ENCODE assay signal across 20 cellular contexts in genomic region chr1:246613131-246613758, GRCh38. TPM values are rescaled to one million over a fixed set of nuclear protein-coding genes. Genes with fewer than 3 reads are reported as not detected.
A peak's percentile ranks its signal among the peaks of the same experiment; 100 is the strongest.
DNase-seq lines count a peak whose midpoint lies in the region; ATAC-seq and TF ChIP-seq lines count a peak whose summit lies in the region.
"Had no signal": no experiment of that assay in that cellular context is flagged by ENCODE, and none has a peak within 500 bp of the region (broad histone marks: within the 10 kb centered on the region; RNA-seq: fewer than 3 reads in every experiment).

No MANE protein-coding gene starts in this region.

- H3K27ac Mint-ChIP-seq in activated naive CD4-positive, alpha-beta T cell treated with anti-CD3 and anti-CD28 coated beads for 36 hours: peak overlapping the region; percentile 53
- H3K27ac Mint-ChIP-seq in activated naive CD4-positive, alpha-beta T cell treated with anti-CD3 and anti-CD28 coated beads, Interleukin-2, amount 10 ng/mL, durations not matched to agents 7 days and 5 days: no peak overlapping the region
- no peak overlapping the region for H3K27ac Mint-ChIP-seq in activated T-helper 2 cell treated with anti-CD3 and anti-CD28 coated beads, Interferon-gamma antibody, Interleukin-2, Interleukin-4, amounts not matched to agents 10 μg/mL and 5 μg/mL and 100 μg/mL, durations not matched to agents 14 hours and 24 hours and 36 hours
- H3K27ac Mint-ChIP-seq: IgD-negative memory B cell had no signal

- no peak for ATAC-seq in HG02840 (IDR thresholded peaks at IDR 0.05; ENCODE audit: low FRiP score, unreplicated experiment)
- ATAC-seq: PC-3 had no signal

- no peaks in the 10 kb centered on the region for H3K9me3 Mint-ChIP-seq in activated naive CD4-positive, alpha-beta T cell treated with anti-CD3 and anti-CD28 coated beads for 36 hours
- H3K9me3 Mint-ChIP-seq in activated naive CD4-positive, alpha-beta T cell treated with anti-CD3 and anti-CD28 coated beads, Interleukin-2, amount 10 ng/mL, durations not matched to agents 7 days and 5 days: no peaks in the 10 kb centered on the region
- no peaks in the 10 kb centered on the region for H3K9me3 Mint-ChIP-seq in activated T-helper 2 cell treated with anti-CD3 and anti-CD28 coated beads, Interferon-gamma antibody, Interleukin-2, Interleukin-4, amounts not matched to agents 10 μg/mL and 5 μg/mL and 100 μg/mL, durations not matched to agents 14 hours and 24 hours and 36 hours
- H3K9me3 Mint-ChIP-seq: IgD-negative memory B cell had no signal

- DNase-seq in activated naive CD4-positive, alpha-beta T cell treated with anti-CD3 and anti-CD28 coated beads for 36 hours: no peak
- DNase-seq in activated naive CD4-positive, alpha-beta T cell treated with anti-CD3 and anti-CD28 coated beads, Interleukin-2, amount 10 ng/mL, durations not matched to agents 7 days and 5 days: no peak
- no peak for DNase-seq in SK-N-MC (ENCODE audit: low read depth, low spot score)
- DNase-seq in epithelial cell of esophagus (ENCODE audit: low read depth): peak; percentile 45
- DNase-seq in renal cortical epithelial cell (ENCODE audit: low read depth): peak; percentile 57
- no peak for DNase-seq in middle frontal gyrus (ENCODE audit: extremely low spot score, low spot score)
- DNase-seq in activated T-helper 2 cell treated with anti-CD3 and anti-CD28 coated beads, Interferon-gamma antibody, Interleukin-2, Interleukin-4, amounts not matched to agents 10 μg/mL and 5 μg/mL and 100 μg/mL, durations not matched to agents 14 hours and 24 hours and 36 hours (ENCODE audit: low spot score): no peak
- DNase-seq: activated T-cell treated with anti-CD3 and anti-CD28 coated beads, Interleukin-2, amount 50 U/mL, for 1 hour; amygdala; H7; NCI-H187; NCI-H2227 treated with DMSO at 0.1 percent for 48 hours; PC-3; stimulated activated CD4-positive, alpha-beta T cell treated with anti-CD3 and anti-CD28 coated beads, Interleukin-4, amount 100 ng/mL, for 24 hours; substantia nigra; uterus had no signal

- peaks cover 7% of the 10 kb centered on the region for H3K36me3 Mint-ChIP-seq in activated naive CD4-positive, alpha-beta T cell treated with anti-CD3 and anti-CD28 coated beads for 36 hours (ENCODE audit: low read depth)
- peaks cover 18% of the 10 kb centered on the region for H3K36me3 Mint-ChIP-seq in activated naive CD4-positive, alpha-beta T cell treated with anti-CD3 and anti-CD28 coated beads, Interleukin-2, amount 10 ng/mL, durations not matched to agents 7 days and 5 days
- no peaks in the 10 kb centered on the region for H3K36me3 Mint-ChIP-seq in activated T-helper 2 cell treated with anti-CD3 and anti-CD28 coated beads, Interferon-gamma antibody, Interleukin-2, Interleukin-4, amounts not matched to agents 10 μg/mL and 5 μg/mL and 100 μg/mL, durations not matched to agents 14 hours and 24 hours and 36 hours (ENCODE audit: low read depth)
- H3K36me3 Mint-ChIP-seq: IgD-negative memory B cell had no signal

- peaks cover 47% of the 10 kb centered on the region for H3K4me1 Mint-ChIP-seq in activated naive CD4-positive, alpha-beta T cell treated with anti-CD3 and anti-CD28 coated beads for 36 hours (ENCODE audit: low read depth)
- H3K4me1 Mint-ChIP-seq in activated naive CD4-positive, alpha-beta T cell treated with anti-CD3 and anti-CD28 coated beads, Interleukin-2, amount 10 ng/mL, durations not matched to agents 7 days and 5 days: peaks cover 30% of the 10 kb centered on the region
- H3K4me1 Mint-ChIP-seq in activated T-helper 2 cell treated with anti-CD3 and anti-CD28 coated beads, Interferon-gamma antibody, Interleukin-2, Interleukin-4, amounts not matched to agents 10 μg/mL and 5 μg/mL and 100 μg/mL, durations not matched to agents 14 hours and 24 hours and 36 hours (ENCODE audit: low read depth): peaks cover 9% of the 10 kb centered on the region

- intact Hi-C loops in activated naive CD4-positive, alpha-beta T cell treated with anti-CD3 and anti-CD28 coated beads for 36 hours (cut with micrococcal nuclease): no loop called here
- intact Hi-C loops in activated T-helper 2 cell treated with anti-CD3 and anti-CD28 coated beads, Interferon-gamma antibody, Interleukin-2, Interleukin-4, amounts not matched to agents 10 μg/mL and 5 μg/mL and 100 μg/mL, durations not matched to agents 14 hours and 24 hours and 36 hours (cut with micrococcal nuclease): no loop called here

- H3K9ac ChIP-seq in SK-N-MC (ENCODE audit: insufficient read length): no peak overlapping the region
- H3K9ac ChIP-seq: parathyroid adenoma had no signal

- TF ChIP-seq CTCF in epithelial cell of esophagus (IDR thresholded peaks at IDR 0.05; ENCODE audit: insufficient read depth, low read depth, low read length, missing control alignments): no peak

- H3K36me3 ChIP-seq in SK-N-MC (ENCODE audit: insufficient read depth, low read length): no peaks in the 10 kb centered on the region
- H3K36me3 ChIP-seq: uterus had no signal

- H3K4me3 Mint-ChIP-seq in activated naive CD4-positive, alpha-beta T cell treated with anti-CD3 and anti-CD28 coated beads for 36 hours: no peak overlapping the region
- no peak overlapping the region for H3K4me3 Mint-ChIP-seq in activated naive CD4-positive, alpha-beta T cell treated with anti-CD3 and anti-CD28 coated beads, Interleukin-2, amount 10 ng/mL, durations not matched to agents 7 days and 5 days
- H3K4me3 Mint-ChIP-seq in activated T-helper 2 cell treated with anti-CD3 and anti-CD28 coated beads, Interferon-gamma antibody, Interleukin-2, Interleukin-4, amounts not matched to agents 10 μg/mL and 5 μg/mL and 100 μg/mL, durations not matched to agents 14 hours and 24 hours and 36 hours (ENCODE audit: low read depth): no peak overlapping the region
- H3K4me3 Mint-ChIP-seq: IgD-negative memory B cell had no signal

- H3K27me3 Mint-ChIP-seq in activated naive CD4-positive, alpha-beta T cell treated with anti-CD3 and anti-CD28 coated beads for 36 hours (ENCODE audit: low read depth): no peaks in the 10 kb centered on the region
- H3K27me3 Mint-ChIP-seq in activated naive CD4-positive, alpha-beta T cell treated with anti-CD3 and anti-CD28 coated beads, Interleukin-2, amount 10 ng/mL, durations not matched to agents 7 days and 5 days: no peaks in the 10 kb centered on the region
- no peaks in the 10 kb centered on the region for H3K27me3 Mint-ChIP-seq in activated T-helper 2 cell treated with anti-CD3 and anti-CD28 coated beads, Interferon-gamma antibody, Interleukin-2, Interleukin-4, amounts not matched to agents 10 μg/mL and 5 μg/mL and 100 μg/mL, durations not matched to agents 14 hours and 24 hours and 36 hours (ENCODE audit: low read depth)
- H3K27me3 Mint-ChIP-seq: IgD-negative memory B cell had no signal

- peak overlapping the region; percentile 84 for H3K27ac ChIP-seq in SK-N-MC
- H3K27ac ChIP-seq: HL-60, parathyroid adenoma, uterus had no signal

- no peaks in the 10 kb centered on the region for H3K9me3 ChIP-seq in SK-N-MC (ENCODE audit: low read depth, low read length)
- H3K9me3 ChIP-seq: uterus had no signal

- H3K4me3 ChIP-seq in SK-N-MC: no peak overlapping the region
- H3K4me3 ChIP-seq in epithelial cell of esophagus (ENCODE audit: low read length): no peak overlapping the region
- H3K4me3 ChIP-seq: uterus had no signal

- CTCF ChIA-PET in activated naive CD4-positive, alpha-beta T cell treated with anti-CD3 and anti-CD28 coated beads for 36 hours (lab: Charles Lee): interaction anchor here (1.0 to 1.8 kb wide), 3 partner anchors 11 to 43 kb away, joined by 3 to 5 read pairs (median 5); no protein-coding TSS in a partner anchor
- CTCF ChIA-PET in activated naive CD4-positive, alpha-beta T cell treated with anti-CD3 and anti-CD28 coated beads, Interleukin-2, amount 10 ng/mL, durations not matched to agents 7 days and 5 days (lab: Charles Lee): no interaction called here

RNA-seq across cellular contexts. Expression of gene CNST, which starts 47.0 kb away (rescaled TPM):
- 10 to 100 TPM; 22.1 to 25.3 TPM for total RNA-seq in activated naive CD4-positive, alpha-beta T cell treated with anti-CD3 and anti-CD28 coated beads for 36 hours
- total RNA-seq in renal cortical epithelial cell: 13.0 and 27.1 TPM in 2 replicates
- total RNA-seq in activated T-helper 2 cell treated with anti-CD3 and anti-CD28 coated beads, Interferon-gamma antibody, Interleukin-2, Interleukin-4, amounts not matched to agents 10 μg/mL and 5 μg/mL and 100 μg/mL, durations not matched to agents 14 hours and 24 hours and 36 hours: 18.8 and 21.6 TPM in 2 replicates

RNA-seq across cellular contexts. Expression of gene TFB2M, which starts 47.2 kb away (rescaled TPM):
- 10 to 100 TPM; 10.8 to 11.1 TPM for total RNA-seq in activated naive CD4-positive, alpha-beta T cell treated with anti-CD3 and anti-CD28 coated beads for 36 hours
- 20.8 and 26.9 TPM in 2 replicates for total RNA-seq in renal cortical epithelial cell
- total RNA-seq in activated T-helper 2 cell treated with anti-CD3 and anti-CD28 coated beads, Interferon-gamma antibody, Interleukin-2, Interleukin-4, amounts not matched to agents 10 μg/mL and 5 μg/mL and 100 μg/mL, durations not matched to agents 14 hours and 24 hours and 36 hours: 21.0 and 21.7 TPM in 2 replicates

Comparison
In these comparisons a context has a peak if more than half of its experiments do, and no peak if none do; other contexts are left out.
1. DNase-seq: peak in epithelial cell of esophagus (single experiment) and renal cortical epithelial cell (single experiment); none in activated naive CD4-positive, alpha-beta T cell treated with anti-CD3 and anti-CD28 coated beads for 36 hours (single experiment), activated naive CD4-positive, alpha-beta T cell treated with anti-CD3 and anti-CD28 coated beads, Interleukin-2, amount 10 ng/mL, durations not matched to agents 7 days and 5 days (single experiment), SK-N-MC (single experiment), middle frontal gyrus (single experiment) and activated T-helper 2 cell treated with anti-CD3 and anti-CD28 coated beads, Interferon-gamma antibody, Interleukin-2, Interleukin-4, amounts not matched to agents 10 μg/mL and 5 μg/mL and 100 μg/mL, durations not matched to agents 14 hours and 24 hours and 36 hours (single experiment).